In the genomic region with DNA sequence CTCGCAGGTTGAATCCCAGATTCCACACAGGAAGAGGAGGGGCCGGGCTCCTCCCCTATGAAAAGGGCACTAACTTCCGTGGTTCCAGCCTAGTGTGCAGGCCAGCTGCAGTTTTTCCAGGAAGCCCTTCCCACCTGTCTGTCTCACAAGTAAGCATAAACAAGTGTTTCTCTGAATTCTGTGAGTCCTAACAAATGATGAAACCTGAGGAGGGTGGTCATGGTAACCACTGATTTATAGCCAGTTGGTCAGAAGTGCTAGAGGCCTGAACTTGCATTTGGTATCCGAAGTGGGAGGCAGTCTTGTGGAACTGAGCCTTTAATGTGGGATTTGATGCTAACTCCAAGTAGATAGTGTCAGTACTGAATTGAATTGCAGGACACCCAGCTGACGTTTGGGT, we compare ENCODE assay signal across 1 cellular context.
TF ChIP-seq lines count a peak whose summit lies in the region.

No MANE protein-coding gene starts in this region.

TF ChIP-seq in GM12878, 131 proteins besides CTCF, POLR2A, EP300 and RAD21 (continued from another document and continues in another):
- TF ChIP-seq, protein P1, sequence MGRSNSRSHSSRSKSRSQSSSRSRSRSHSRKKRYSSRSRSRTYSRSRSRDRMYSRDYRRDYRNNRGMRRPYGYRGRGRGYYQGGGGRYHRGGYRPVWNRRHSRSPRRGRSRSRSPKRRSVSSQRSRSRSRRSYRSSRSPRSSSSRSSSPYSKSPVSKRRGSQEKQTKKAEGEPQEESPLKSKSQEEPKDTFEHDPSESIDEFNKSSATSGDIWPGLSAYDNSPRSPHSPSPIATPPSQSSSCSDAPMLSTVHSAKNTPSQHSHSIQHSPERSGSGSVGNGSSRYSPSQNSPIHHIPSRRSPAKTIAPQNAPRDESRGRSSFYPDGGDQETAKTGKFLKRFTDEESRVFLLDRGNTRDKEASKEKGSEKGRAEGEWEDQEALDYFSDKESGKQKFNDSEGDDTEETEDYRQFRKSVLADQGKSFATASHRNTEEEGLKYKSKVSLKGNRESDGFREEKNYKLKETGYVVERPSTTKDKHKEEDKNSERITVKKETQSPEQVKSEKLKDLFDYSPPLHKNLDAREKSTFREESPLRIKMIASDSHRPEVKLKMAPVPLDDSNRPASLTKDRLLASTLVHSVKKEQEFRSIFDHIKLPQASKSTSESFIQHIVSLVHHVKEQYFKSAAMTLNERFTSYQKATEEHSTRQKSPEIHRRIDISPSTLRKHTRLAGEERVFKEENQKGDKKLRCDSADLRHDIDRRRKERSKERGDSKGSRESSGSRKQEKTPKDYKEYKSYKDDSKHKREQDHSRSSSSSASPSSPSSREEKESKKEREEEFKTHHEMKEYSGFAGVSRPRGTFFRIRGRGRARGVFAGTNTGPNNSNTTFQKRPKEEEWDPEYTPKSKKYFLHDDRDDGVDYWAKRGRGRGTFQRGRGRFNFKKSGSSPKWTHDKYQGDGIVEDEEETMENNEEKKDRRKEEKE (IDR thresholded peaks at IDR 0.05): no peak
- TF ChIP-seq MYC (IDR thresholded peaks at IDR 0.05; ENCODE audit: insufficient read depth, insufficient read length, insufficient replicate concordance, low read length, severe bottlenecking): no peak
- no peak for TF ChIP-seq TCF3 (IDR thresholded peaks at IDR 0.05; ENCODE audit: borderline replicate concordance, insufficient read depth, low read depth, low read length)
- TF ChIP-seq HDAC6 (IDR thresholded peaks at IDR 0.05; ENCODE audit: unreplicated experiment): no peak
- TF ChIP-seq IRF4 (IDR thresholded peaks at IDR 0.05; ENCODE audit: low read depth, low read length): 0 out of 2 replicates have a peak, but pooled peaks have one; percentile 37
- TF ChIP-seq ZNF622 (IDR thresholded peaks at IDR 0.05): no peak
- TF ChIP-seq ZZZ3 (IDR thresholded peaks at IDR 0.05; ENCODE audit: control insufficient read depth, insufficient read length, low read depth): no peak
- TF ChIP-seq POLR2AphosphoS2 (IDR thresholded peaks at IDR 0.05; ENCODE audit: low read depth, low read length): no peak
- TF ChIP-seq, protein P2, sequence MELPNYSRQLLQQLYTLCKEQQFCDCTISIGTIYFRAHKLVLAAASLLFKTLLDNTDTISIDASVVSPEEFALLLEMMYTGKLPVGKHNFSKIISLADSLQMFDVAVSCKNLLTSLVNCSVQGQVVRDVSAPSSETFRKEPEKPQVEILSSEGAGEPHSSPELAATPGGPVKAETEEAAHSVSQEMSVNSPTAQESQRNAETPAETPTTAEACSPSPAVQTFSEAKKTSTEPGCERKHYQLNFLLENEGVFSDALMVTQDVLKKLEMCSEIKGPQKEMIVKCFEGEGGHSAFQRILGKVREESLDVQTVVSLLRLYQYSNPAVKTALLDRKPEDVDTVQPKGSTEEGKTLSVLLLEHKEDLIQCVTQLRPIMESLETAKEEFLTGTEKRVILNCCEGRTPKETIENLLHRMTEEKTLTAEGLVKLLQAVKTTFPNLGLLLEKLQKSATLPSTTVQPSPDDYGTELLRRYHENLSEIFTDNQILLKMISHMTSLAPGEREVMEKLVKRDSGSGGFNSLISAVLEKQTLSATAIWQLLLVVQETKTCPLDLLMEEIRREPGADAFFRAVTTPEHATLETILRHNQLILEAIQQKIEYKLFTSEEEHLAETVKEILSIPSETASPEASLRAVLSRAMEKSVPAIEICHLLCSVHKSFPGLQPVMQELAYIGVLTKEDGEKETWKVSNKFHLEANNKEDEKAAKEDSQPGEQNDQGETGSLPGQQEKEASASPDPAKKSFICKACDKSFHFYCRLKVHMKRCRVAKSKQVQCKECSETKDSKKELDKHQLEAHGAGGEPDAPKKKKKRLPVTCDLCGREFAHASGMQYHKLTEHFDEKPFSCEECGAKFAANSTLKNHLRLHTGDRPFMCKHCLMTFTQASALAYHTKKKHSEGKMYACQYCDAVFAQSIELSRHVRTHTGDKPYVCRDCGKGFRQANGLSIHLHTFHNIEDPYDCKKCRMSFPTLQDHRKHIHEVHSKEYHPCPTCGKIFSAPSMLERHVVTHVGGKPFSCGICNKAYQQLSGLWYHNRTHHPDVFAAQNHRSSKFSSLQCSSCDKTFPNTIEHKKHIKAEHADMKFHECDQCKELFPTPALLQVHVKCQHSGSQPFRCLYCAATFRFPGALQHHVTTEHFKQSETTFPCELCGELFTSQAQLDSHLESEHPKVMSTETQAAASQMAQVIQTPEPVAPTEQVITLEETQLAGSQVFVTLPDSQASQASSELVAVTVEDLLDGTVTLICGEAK (IDR thresholded peaks at IDR 0.05; ENCODE audit: borderline replicate concordance): no peak
- no peak for TF ChIP-seq FOS (IDR thresholded peaks at IDR 0.05; ENCODE audit: borderline replicate concordance, extremely low read depth, insufficient read length)
- TF ChIP-seq IKZF2 (IDR thresholded peaks at IDR 0.05): peak; percentile 49 to 69; a peak in 1 of 4 replicates
- TF ChIP-seq RBBP5 (conservative IDR thresholded peaks at IDR 0.05): no peak
- peak; percentile 69 for TF ChIP-seq BMI1 (IDR thresholded peaks at IDR 0.05; ENCODE audit: borderline replicate concordance)
- TF ChIP-seq, protein P3, sequence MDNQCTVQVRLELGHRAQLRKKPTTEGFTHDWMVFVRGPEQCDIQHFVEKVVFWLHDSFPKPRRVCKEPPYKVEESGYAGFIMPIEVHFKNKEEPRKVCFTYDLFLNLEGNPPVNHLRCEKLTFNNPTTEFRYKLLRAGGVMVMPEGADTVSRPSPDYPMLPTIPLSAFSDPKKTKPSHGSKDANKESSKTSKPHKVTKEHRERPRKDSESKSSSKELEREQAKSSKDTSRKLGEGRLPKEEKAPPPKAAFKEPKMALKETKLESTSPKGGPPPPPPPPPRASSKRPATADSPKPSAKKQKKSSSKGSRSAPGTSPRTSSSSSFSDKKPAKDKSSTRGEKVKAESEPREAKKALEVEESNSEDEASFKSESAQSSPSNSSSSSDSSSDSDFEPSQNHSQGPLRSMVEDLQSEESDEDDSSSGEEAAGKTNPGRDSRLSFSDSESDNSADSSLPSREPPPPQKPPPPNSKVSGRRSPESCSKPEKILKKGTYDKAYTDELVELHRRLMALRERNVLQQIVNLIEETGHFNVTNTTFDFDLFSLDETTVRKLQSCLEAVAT (IDR thresholded peaks at IDR 0.05): no peak
- no peak for TF ChIP-seq RCOR1 (conservative IDR thresholded peaks at IDR 0.05; ENCODE audit: low read depth, low read length)
- TF ChIP-seq, protein P4, sequence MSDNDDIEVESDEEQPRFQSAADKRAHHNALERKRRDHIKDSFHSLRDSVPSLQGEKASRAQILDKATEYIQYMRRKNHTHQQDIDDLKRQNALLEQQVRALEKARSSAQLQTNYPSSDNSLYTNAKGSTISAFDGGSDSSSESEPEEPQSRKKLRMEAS (IDR thresholded peaks at IDR 0.05; ENCODE audit: low read depth, low read length): no peak
- peak; percentile 63 for TF ChIP-seq IKZF1 (conservative IDR thresholded peaks at IDR 0.05)
- TF ChIP-seq TBL1XR1 (IDR thresholded peaks at IDR 0.05; ENCODE audit: low read depth, low read length): no peak
- no peak for TF ChIP-seq BACH1 (IDR thresholded peaks at IDR 0.05; ENCODE audit: borderline replicate concordance)
- TF ChIP-seq SREBF2 (IDR thresholded peaks at IDR 0.05; ENCODE audit: low read length): no peak
- TF ChIP-seq NFYA (IDR thresholded peaks at IDR 0.05; ENCODE audit: borderline replicate concordance, low read depth, low read length): no peak
- TF ChIP-seq, protein P5, sequence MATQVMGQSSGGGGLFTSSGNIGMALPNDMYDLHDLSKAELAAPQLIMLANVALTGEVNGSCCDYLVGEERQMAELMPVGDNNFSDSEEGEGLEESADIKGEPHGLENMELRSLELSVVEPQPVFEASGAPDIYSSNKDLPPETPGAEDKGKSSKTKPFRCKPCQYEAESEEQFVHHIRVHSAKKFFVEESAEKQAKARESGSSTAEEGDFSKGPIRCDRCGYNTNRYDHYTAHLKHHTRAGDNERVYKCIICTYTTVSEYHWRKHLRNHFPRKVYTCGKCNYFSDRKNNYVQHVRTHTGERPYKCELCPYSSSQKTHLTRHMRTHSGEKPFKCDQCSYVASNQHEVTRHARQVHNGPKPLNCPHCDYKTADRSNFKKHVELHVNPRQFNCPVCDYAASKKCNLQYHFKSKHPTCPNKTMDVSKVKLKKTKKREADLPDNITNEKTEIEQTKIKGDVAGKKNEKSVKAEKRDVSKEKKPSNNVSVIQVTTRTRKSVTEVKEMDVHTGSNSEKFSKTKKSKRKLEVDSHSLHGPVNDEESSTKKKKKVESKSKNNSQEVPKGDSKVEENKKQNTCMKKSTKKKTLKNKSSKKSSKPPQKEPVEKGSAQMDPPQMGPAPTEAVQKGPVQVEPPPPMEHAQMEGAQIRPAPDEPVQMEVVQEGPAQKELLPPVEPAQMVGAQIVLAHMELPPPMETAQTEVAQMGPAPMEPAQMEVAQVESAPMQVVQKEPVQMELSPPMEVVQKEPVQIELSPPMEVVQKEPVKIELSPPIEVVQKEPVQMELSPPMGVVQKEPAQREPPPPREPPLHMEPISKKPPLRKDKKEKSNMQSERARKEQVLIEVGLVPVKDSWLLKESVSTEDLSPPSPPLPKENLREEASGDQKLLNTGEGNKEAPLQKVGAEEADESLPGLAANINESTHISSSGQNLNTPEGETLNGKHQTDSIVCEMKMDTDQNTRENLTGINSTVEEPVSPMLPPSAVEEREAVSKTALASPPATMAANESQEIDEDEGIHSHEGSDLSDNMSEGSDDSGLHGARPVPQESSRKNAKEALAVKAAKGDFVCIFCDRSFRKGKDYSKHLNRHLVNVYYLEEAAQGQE (IDR thresholded peaks at IDR 0.05; ENCODE audit: low read depth, low read length): no peak
- peak; percentile 89 for TF ChIP-seq TCF7 (IDR thresholded peaks at IDR 0.05; ENCODE audit: borderline replicate concordance)
- TF ChIP-seq TARDBP (IDR thresholded peaks at IDR 0.05; ENCODE audit: borderline replicate concordance): no peak
- no peak for TF ChIP-seq TCF12 (IDR thresholded peaks at IDR 0.05; ENCODE audit: low read depth, low read length)
- TF ChIP-seq GATAD2B (conservative IDR thresholded peaks at IDR 0.05; ENCODE audit: low read depth): no peak
- TF ChIP-seq SIN3A (IDR thresholded peaks at IDR 0.05; ENCODE audit: low read depth, low read length): no peak
- no peak for TF ChIP-seq ZNF217 (IDR thresholded peaks at IDR 0.05)
- TF ChIP-seq, protein P6, sequence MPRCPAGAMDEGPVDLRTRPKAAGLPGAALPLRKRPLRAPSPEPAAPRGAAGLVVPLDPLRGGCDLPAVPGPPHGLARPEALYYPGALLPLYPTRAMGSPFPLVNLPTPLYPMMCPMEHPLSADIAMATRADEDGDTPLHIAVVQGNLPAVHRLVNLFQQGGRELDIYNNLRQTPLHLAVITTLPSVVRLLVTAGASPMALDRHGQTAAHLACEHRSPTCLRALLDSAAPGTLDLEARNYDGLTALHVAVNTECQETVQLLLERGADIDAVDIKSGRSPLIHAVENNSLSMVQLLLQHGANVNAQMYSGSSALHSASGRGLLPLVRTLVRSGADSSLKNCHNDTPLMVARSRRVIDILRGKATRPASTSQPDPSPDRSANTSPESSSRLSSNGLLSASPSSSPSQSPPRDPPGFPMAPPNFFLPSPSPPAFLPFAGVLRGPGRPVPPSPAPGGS (IDR thresholded peaks at IDR 0.05; ENCODE audit: borderline replicate concordance, insufficient read depth, low read depth, low read length, poor library complexity, severe bottlenecking): no peak
- TF ChIP-seq RAD51 (IDR thresholded peaks at IDR 0.05): no peak
- TF ChIP-seq NR2C1 (IDR thresholded peaks at IDR 0.05): no peak
- TF ChIP-seq, protein P7, sequence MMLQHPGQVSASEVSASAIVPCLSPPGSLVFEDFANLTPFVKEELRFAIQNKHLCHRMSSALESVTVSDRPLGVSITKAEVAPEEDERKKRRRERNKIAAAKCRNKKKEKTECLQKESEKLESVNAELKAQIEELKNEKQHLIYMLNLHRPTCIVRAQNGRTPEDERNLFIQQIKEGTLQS (IDR thresholded peaks at IDR 0.05; ENCODE audit: borderline replicate concordance, extremely low read depth, low read depth, low read length): no peak
- no peak for TF ChIP-seq KLF5 (IDR thresholded peaks at IDR 0.05; ENCODE audit: partially characterized antibody)
- no peak for TF ChIP-seq CREM (IDR thresholded peaks at IDR 0.05; ENCODE audit: low read depth)
- TF ChIP-seq ESRRA (IDR thresholded peaks at IDR 0.05; ENCODE audit: low read length): no peak
- no peak for TF ChIP-seq STAT3 (IDR thresholded peaks at IDR 0.05; ENCODE audit: low read depth, low read length)
- TF ChIP-seq SP1 (IDR thresholded peaks at IDR 0.05; ENCODE audit: low read depth, low read length): no peak
- no peak for TF ChIP-seq LARP7 (IDR thresholded peaks at IDR 0.05)
- TF ChIP-seq MTA2 (IDR thresholded peaks at IDR 0.05; ENCODE audit: low read depth): peak; percentile 74
- peak in 1 of 2 experiments; percentile 21; a peak in 1 of 4 replicates for TF ChIP-seq BHLHE40 (IDR thresholded peaks at IDR 0.05; ENCODE audit: borderline replicate concordance in 1 of 2, low read depth in 2 of 2, low read length in 1 of 2)
- no peak for TF ChIP-seq CBFB (IDR thresholded peaks at IDR 0.05; ENCODE audit: low read depth)
- 0 out of 2 replicates have a peak, but pooled peaks have one; percentile 43 for TF ChIP-seq NFIC (IDR thresholded peaks at IDR 0.05; ENCODE audit: low read depth, low read length)
- no peak for TF ChIP-seq SPI1 (IDR thresholded peaks at IDR 0.05; ENCODE audit: borderline replicate concordance, insufficient read depth, low read depth, low read length)
- TF ChIP-seq MXI1 (IDR thresholded peaks at IDR 0.05; ENCODE audit: low read depth, low read length): no peak
- no peak for TF ChIP-seq RB1 (IDR thresholded peaks at IDR 0.05; ENCODE audit: borderline replicate concordance)
- TF ChIP-seq ZNF207 (IDR thresholded peaks at IDR 0.05; ENCODE audit: borderline replicate concordance): no peak
- TF ChIP-seq CBX5 (IDR thresholded peaks at IDR 0.05; ENCODE audit: low read depth): no peak
- TF ChIP-seq, protein P8, sequence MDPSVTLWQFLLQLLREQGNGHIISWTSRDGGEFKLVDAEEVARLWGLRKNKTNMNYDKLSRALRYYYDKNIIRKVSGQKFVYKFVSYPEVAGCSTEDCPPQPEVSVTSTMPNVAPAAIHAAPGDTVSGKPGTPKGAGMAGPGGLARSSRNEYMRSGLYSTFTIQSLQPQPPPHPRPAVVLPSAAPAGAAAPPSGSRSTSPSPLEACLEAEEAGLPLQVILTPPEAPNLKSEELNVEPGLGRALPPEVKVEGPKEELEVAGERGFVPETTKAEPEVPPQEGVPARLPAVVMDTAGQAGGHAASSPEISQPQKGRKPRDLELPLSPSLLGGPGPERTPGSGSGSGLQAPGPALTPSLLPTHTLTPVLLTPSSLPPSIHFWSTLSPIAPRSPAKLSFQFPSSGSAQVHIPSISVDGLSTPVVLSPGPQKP (IDR thresholded peaks at IDR 0.05; ENCODE audit: low read depth, low read length): no peak
